Comparison of ENCODE assay signal across 1 cellular context in the genomic region with DNA sequence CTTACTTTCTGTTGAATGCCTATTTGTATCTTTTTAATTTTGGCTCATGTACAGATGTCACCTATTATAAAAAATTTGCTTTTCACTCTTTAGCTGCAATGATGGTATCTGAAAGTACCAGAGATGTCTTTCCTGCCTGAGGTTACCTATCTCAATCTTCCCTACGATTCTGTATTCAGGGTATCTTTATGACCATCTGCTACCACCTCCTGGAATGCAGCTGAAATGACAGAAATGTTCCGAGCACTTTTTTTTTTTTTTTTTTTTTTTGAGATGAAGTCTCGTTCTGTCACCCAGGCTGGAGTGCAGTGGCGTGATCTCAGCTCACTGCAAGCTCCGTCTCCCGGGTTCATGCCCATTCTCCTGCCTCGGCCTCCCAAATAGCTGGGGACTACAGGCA.
TF ChIP-seq lines count a peak whose summit lies in the region.

No MANE protein-coding gene starts in this region.

TF ChIP-seq in HEK293, 187 proteins besides CTCF, POLR2A, EP300 and RAD21 (continued from another document):
- TF ChIP-seq, protein P1, sequence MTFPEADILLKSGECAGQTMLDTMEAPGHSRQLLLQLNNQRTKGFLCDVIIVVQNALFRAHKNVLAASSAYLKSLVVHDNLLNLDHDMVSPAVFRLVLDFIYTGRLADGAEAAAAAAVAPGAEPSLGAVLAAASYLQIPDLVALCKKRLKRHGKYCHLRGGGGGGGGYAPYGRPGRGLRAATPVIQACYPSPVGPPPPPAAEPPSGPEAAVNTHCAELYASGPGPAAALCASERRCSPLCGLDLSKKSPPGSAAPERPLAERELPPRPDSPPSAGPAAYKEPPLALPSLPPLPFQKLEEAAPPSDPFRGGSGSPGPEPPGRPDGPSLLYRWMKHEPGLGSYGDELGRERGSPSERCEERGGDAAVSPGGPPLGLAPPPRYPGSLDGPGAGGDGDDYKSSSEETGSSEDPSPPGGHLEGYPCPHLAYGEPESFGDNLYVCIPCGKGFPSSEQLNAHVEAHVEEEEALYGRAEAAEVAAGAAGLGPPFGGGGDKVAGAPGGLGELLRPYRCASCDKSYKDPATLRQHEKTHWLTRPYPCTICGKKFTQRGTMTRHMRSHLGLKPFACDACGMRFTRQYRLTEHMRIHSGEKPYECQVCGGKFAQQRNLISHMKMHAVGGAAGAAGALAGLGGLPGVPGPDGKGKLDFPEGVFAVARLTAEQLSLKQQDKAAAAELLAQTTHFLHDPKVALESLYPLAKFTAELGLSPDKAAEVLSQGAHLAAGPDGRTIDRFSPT (tag by site-specific recombination; IDR thresholded peaks at IDR 0.05) = no peak
